In genomic region chr14:59321184-59321952, GRCh38 we compare ENCODE assay signal across 9 cellular contexts.
DNase-seq lines count a peak whose midpoint lies in the region; ATAC-seq and TF ChIP-seq lines count a peak whose summit lies in the region.
"Had no signal": no experiment of that assay in that cellular context is flagged by ENCODE, and none has a peak within 500 bp of the region (broad histone marks: within the 10 kb centered on the region; RNA-seq: fewer than 3 reads in every experiment).

No MANE protein-coding gene starts in this region.

- H3K9me3 ChIP-seq in endocrine pancreas (ENCODE audit: control insufficient read depth, low read length): no peaks in the 10 kb centered on the region
- no peaks in the 10 kb centered on the region for H3K9me3 ChIP-seq in mesodermal cell (ENCODE audit: control insufficient read depth, low read length)
- no peaks in the 10 kb centered on the region for H3K9me3 ChIP-seq in ovary
- H3K9me3 ChIP-seq in MG63: no peaks in the 10 kb centered on the region

- DNase-seq in Right ventricle myocardium inferior (ENCODE audit: missing footprints) (no peak), cardiac septum (ENCODE audit: low spot score) (no peak), ovary (no peak), ureter (ENCODE audit: low spot score) (no peak), MG63 (no peak)

- H3K27me3 ChIP-seq in endocrine pancreas (ENCODE audit: control insufficient read depth, insufficient read depth, low read length): no peaks in the 10 kb centered on the region
- H3K27me3 ChIP-seq in ovary: no peaks in the 10 kb centered on the region
- H3K27me3 ChIP-seq in MG63: no peaks in the 10 kb centered on the region

- TF ChIP-seq POLR2A in ovary (IDR thresholded peaks at IDR 0.05): no peak

- H3K4me1 ChIP-seq in endocrine pancreas (ENCODE audit: control insufficient read depth, insufficient read depth, low read length): peaks cover 45% of the 10 kb centered on the region
- H3K4me1 ChIP-seq in mesodermal cell (ENCODE audit: control insufficient read depth, insufficient read depth, low read length, poor library complexity, severe bottlenecking): peaks cover 29% of the 10 kb centered on the region
- H3K4me1 ChIP-seq in ovary (ENCODE audit: insufficient read depth): peaks cover 5% of the 10 kb centered on the region

- TF ChIP-seq CTCF in ovary (IDR thresholded peaks at IDR 0.05): no peak

- no peak for TF ChIP-seq EP300 in ovary (IDR thresholded peaks at IDR 0.05)

- H3K4me3 ChIP-seq in endocrine pancreas (ENCODE audit: control insufficient read depth, insufficient read depth, low read length) (peak overlapping the region; percentile 73), mesodermal cell (ENCODE audit: extremely low read depth, insufficient read depth, low read length, poor library complexity, severe bottlenecking) (no peak overlapping the region), ovary (no peak overlapping the region), MG63 (no peak overlapping the region)

- 100% methylated on average over 1 of the region's 3 CpGs; no CpG with 5 or more reads in 1 of the 2 experiments for WGBS in mesodermal cell (ENCODE audit: insufficient coverage in 2 of 2), 2 experiments
- 59 to 64% (median 60%) methylated on average over 3 of the region's 3 CpGs for WGBS in ovary, 3 donors

- peak; percentile 58 for ATAC-seq in Right ventricle myocardium inferior
- no peak for ATAC-seq in GM19397 (IDR thresholded peaks at IDR 0.05; ENCODE audit: unreplicated experiment)

- peak overlapping the region; percentile 60 for H3K27ac ChIP-seq in mesodermal cell (ENCODE audit: low read depth, low read length, severe bottlenecking)
- no peak overlapping the region for H3K27ac ChIP-seq in ovary
- H3K27ac ChIP-seq: C4-2B had no signal

- intact Hi-C loops in Right ventricle myocardium inferior (cut with DNase I) (no loop called here), cardiac septum (cut with DNase I) (loop anchor here (5.0 kb wide), 1 partner anchor 41 kb away; no protein-coding TSS in a partner anchor), ovary (cut with DNase I) (loop anchor here in 1 of 4 donors (10.0 kb wide), 1 partner anchor 103 kb away; no protein-coding TSS in a partner anchor)

- H3K36me3 ChIP-seq in endocrine pancreas (ENCODE audit: control insufficient read depth, insufficient read depth, low read length) (no peaks in the 10 kb centered on the region), mesodermal cell (ENCODE audit: control insufficient read depth, insufficient read depth, low read length) (peaks cover 22% of the 10 kb centered on the region), ovary (no peaks in the 10 kb centered on the region), MG63 (no peaks in the 10 kb centered on the region)

- H3K9ac ChIP-seq in endocrine pancreas (ENCODE audit: control insufficient read depth, insufficient read depth, low read length): no peak overlapping the region
